ENCODE assay signal across 24 cellular contexts in the genomic region with DNA sequence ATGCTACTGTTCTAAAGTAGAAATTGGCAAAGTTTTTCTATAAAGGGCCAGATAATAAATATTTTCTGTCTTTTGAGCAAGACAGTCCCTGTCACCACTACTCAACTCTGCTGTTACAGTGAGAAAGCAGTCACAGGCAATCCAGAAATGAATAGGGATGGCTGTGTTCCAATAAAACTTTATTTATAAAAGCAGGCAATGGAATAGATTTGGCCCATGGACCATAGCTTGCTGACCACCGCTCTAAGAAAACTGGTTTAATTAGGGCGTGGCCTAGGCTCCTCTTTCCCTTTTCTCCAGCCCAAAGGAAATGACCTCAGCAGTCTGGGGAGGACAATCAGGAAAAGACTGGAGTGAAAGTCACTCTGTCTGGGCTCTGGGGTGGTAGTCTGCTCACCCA.
DNase-seq lines count a peak whose midpoint lies in the region; ATAC-seq, FAIRE-seq and TF ChIP-seq lines count a peak whose summit lies in the region.
"Had no signal": no experiment of that assay in that cellular context is flagged by ENCODE, and none has a peak within 500 bp of the region (broad histone marks: within the 10 kb centered on the region; RNA-seq: fewer than 3 reads in every experiment).

No MANE protein-coding gene starts in this region.

- CTCF ChIA-PET in HepG2 (lab: Yijun Ruan, JAX; ENCODE audit: low intra/inter-chr PET ratio, low total read pairs), result no interaction called here
- CTCF ChIA-PET in GM12878 (lab: Yijun Ruan, JAX), result interaction anchor here (1.9 kb wide), 1 partner anchor 15 kb away, joined by 7 read pairs; no protein-coding TSS in a partner anchor

- H3K56ac ChIP-seq in mesendoderm (ENCODE audit: low read length), result no peak overlapping the region

- H3F3A ChIP-seq in GM23248 (ENCODE audit: insufficient read depth), result no peaks in the 10 kb centered on the region

- no peaks in the 10 kb centered on the region for H3K79me1 ChIP-seq in mesendoderm (ENCODE audit: low read length)

- H3K4me1 ChIP-seq in HepG2 (ENCODE audit: insufficient read depth, low read length) (no peaks in the 10 kb centered on the region), right lobe of liver (no peaks in the 10 kb centered on the region), GM12878 (ENCODE audit: control insufficient read depth, insufficient read depth, low read length) (no peaks in the 10 kb centered on the region), mesendoderm (ENCODE audit: control insufficient read depth, low read depth, low read length) (peaks cover 3% of the 10 kb centered on the region), GM23248 (ENCODE audit: insufficient read depth) (no peaks in the 10 kb centered on the region)
- H3K4me1 ChIP-seq: BE2C, SJSA1 had no signal

- SMC1A ChIA-PET in GM12878 (lab: Charles Lee; ENCODE audit: uncharacterized antibody, unreplicated experiment), result no interaction called here

- no peaks in the 10 kb centered on the region for H3K79me2 ChIP-seq in HepG2 (ENCODE audit: insufficient read depth, low read length)
- H3K79me2 ChIP-seq in GM12878 (ENCODE audit: control insufficient read depth, insufficient read depth, low read length), result no peaks in the 10 kb centered on the region
- H3K79me2 ChIP-seq in mesendoderm (ENCODE audit: control insufficient read depth, insufficient read depth, low read length), result no peaks in the 10 kb centered on the region
- no peaks in the 10 kb centered on the region for H3K79me2 ChIP-seq in GM23248 (ENCODE audit: insufficient read depth)

- H2BK120ac ChIP-seq in mesendoderm (ENCODE audit: low read depth, low read length), result no peak overlapping the region

- H3K36me3 ChIP-seq in HepG2 (replicated peaks in 1 of 2; ENCODE audit: control insufficient read depth in 1 of 2, insufficient read depth in 2 of 2, low read length in 2 of 2) (no peaks in the 10 kb centered on the region), right lobe of liver (no peaks in the 10 kb centered on the region), GM12878 (ENCODE audit: control insufficient read depth in 2 of 2, insufficient read depth in 2 of 2, low read length in 1 of 2) (no peaks in the 10 kb centered on the region), mesendoderm (ENCODE audit: control insufficient read depth, insufficient read depth, low read length) (no peaks in the 10 kb centered on the region), GM23248 (ENCODE audit: low read depth) (no peaks in the 10 kb centered on the region)
- H3K36me3 ChIP-seq: BE2C, SJSA1 had no signal

- POLR2A ChIA-PET in HepG2 (lab: Yijun Ruan, JAX), result no interaction called here
- POLR2A ChIA-PET in GM12878 (lab: Charles Lee), result no interaction called here

- H4K20me1 ChIP-seq in HepG2 (ENCODE audit: insufficient read depth, low read length) (no peaks in the 10 kb centered on the region), GM12878 (ENCODE audit: control insufficient read depth, insufficient read depth) (no peaks in the 10 kb centered on the region), GM23248 (ENCODE audit: insufficient read depth) (no peaks in the 10 kb centered on the region)

- WGBS in HepG2 (ENCODE audit: low lambda C conversion rate), result 29% methylated on average over 2 of the region's 2 CpGs
- 33% methylated on average over 2 of the region's 2 CpGs for WGBS in right lobe of liver (ENCODE audit: insufficient coverage, low coverage, low lambda C conversion rate, missing lambda C conversion rate)
- 31% methylated on average over 2 of the region's 2 CpGs for WGBS in GM12878 (ENCODE audit: insufficient coverage, insufficient replicate concordance, low lambda C conversion rate, missing lambda C conversion rate)
- no CpG with 5 or more reads among the region's 2 CpGs for WGBS in mesendoderm (ENCODE audit: extremely low coverage, insufficient coverage, low lambda C conversion rate)
- 58 to 81% methylated on average over 2 of the region's 2 CpGs for WGBS in GM23248 (ENCODE audit: low coverage in 1 of 2, low lambda C conversion rate in 2 of 2, missing lambda C conversion rate in 2 of 2), 2 experiments

- no peak overlapping the region for H3K23ac ChIP-seq in mesendoderm (ENCODE audit: low read length)

- no peak for TF ChIP-seq RAD21 in HepG2 (CRISPR knock-in tag; IDR thresholded peaks at IDR 0.05)
- no peak for TF ChIP-seq RAD21 in GM12878 (IDR thresholded peaks at IDR 0.05; ENCODE audit: insufficient read depth, low read depth, low read length)

- intact Hi-C loops in HepG2 (cut with micrococcal nuclease; ENCODE audit: unreplicated experiment), result no loop called here
- intact Hi-C loops in right lobe of liver (cut with DNase I), result loop anchor here in 1 of 2 donors (10.0 kb wide), 1 partner anchor 55 kb away; no protein-coding TSS in a partner anchor
- intact Hi-C loops in GM12878 (cut with micrococcal nuclease; ENCODE audit: unreplicated experiment), result no loop called here

- peak overlapping the region; percentile 56 for H3K4ac ChIP-seq in mesendoderm (ENCODE audit: low read depth, low read length)

- RAD21 ChIA-PET in GM12878 (lab: Charles Lee; ENCODE audit: unreplicated experiment), result no interaction called here

- no peaks in the 10 kb centered on the region for H3K9me3 ChIP-seq in HepG2 (ENCODE audit: low read length)
- no peaks in the 10 kb centered on the region for H3K9me3 ChIP-seq in right lobe of liver
- H3K9me3 ChIP-seq in GM12878 (replicated peaks; ENCODE audit: control insufficient read depth, insufficient read depth, low read length), result no peaks in the 10 kb centered on the region
- H3K9me3 ChIP-seq in GM23248 (ENCODE audit: low read depth), result no peaks in the 10 kb centered on the region
- H3K9me3 ChIP-seq: BE2C, SJSA1 had no signal

- H4K8ac ChIP-seq in mesendoderm (ENCODE audit: low read depth, low read length), result no peak overlapping the region

- TF ChIP-seq CTCF in HepG2 (CRISPR knock-in tag; IDR thresholded peaks at IDR 0.05) (no peak), right lobe of liver (IDR thresholded peaks at IDR 0.05) (no peak), GM12878 (IDR thresholded peaks at IDR 0.05 in 2 of 3, conservative IDR thresholded peaks at IDR 0.05 in 1 of 3; ENCODE audit: control insufficient read depth in 2 of 3, extremely low read depth in 1 of 3, insufficient read depth in 1 of 3, low read depth in 3 of 3, low read length in 3 of 3) (no peak)

- H2BK15ac ChIP-seq in mesendoderm (replicated peaks; ENCODE audit: low read depth), result no peak overlapping the region

- H3K4me3 ChIP-seq in HepG2 (replicated peaks in 1 of 3; ENCODE audit: insufficient read depth in 1 of 3, low read depth in 2 of 3, low read length in 3 of 3) (no peak overlapping the region), right lobe of liver (no peak overlapping the region), GM12878 (no peak overlapping the region), mesendoderm (ENCODE audit: low read length) (no peak overlapping the region), GM23248 (no peak overlapping the region)
- H3K4me3 ChIP-seq: SJSA1 had no signal

- no peaks in the 10 kb centered on the region for H3K9me2 ChIP-seq in GM23248 (ENCODE audit: insufficient read depth)

- TF ChIP-seq EP300 in HepG2 (IDR thresholded peaks at IDR 0.05; ENCODE audit: low read depth in 2 of 2, low read length in 2 of 2), result no peak
- TF ChIP-seq EP300 in HepG2 (CRISPR knock-in tag; IDR thresholded peaks at IDR 0.05; ENCODE audit: borderline replicate concordance), result no peak
- no peak for TF ChIP-seq EP300 in GM12878 (IDR thresholded peaks at IDR 0.05; ENCODE audit: borderline replicate concordance in 1 of 2, control insufficient read depth in 1 of 2, low read depth in 2 of 2, low read length in 2 of 2)

- ATAC-seq in HepG2 (no peak), right lobe of liver (no peak), GM12878 (no peak)

- H2AFZ ChIP-seq in HepG2 (ENCODE audit: low read length) (no peak overlapping the region), GM12878 (ENCODE audit: control insufficient read depth, low read depth, low read length) (no peak overlapping the region), GM23248 (no peak overlapping the region)

- in situ Hi-C loops in HepG2 (cut with HindIII; ENCODE audit: extremely low pct_ligation_motif_present, low pct_unique_long_range_greater_than_20kb) (no loop called here), GM12878 (cut with MboI) (no loop called here), GM23248 (cut with MboI) (no loop called here)

- no peak overlapping the region for H2AK5ac ChIP-seq in mesendoderm (ENCODE audit: low read length)

- DNase-seq in HepG2 (ENCODE audit: low spot score), result no peak
- DNase-seq in right lobe of liver, result no peak
- no peak for DNase-seq in GM12878 (ENCODE audit: low read depth, low spot score)
- DNase-seq in mesendoderm, result peak; percentile 37
- no peak for DNase-seq in GM23248
- DNase-seq in NCI-H2029 (lab: John Stamatoyannopoulos, UW), result no peak
- DNase-seq in NCI-H446 treated with DMSO at 0.1 percent for 48 hours (lab: John Stamatoyannopoulos, UW), result no peak
- DNase-seq: ACHN; BE2C; CD8-positive, alpha-beta memory T cell; DMS79 treated with DMSO at 0.1 percent for 48 hours; H9; HFFc6; Kasumi-1; MV-4-11; NCI-H1105 treated with DMSO at 0.1 percent for 48 hours; NCI-H146; NCI-H1930; NCI-H526 treated with DMSO at 0.1 percent for 48 hours; Right ventricle myocardium superior; RPMI8226 had no signal

- H4K5ac ChIP-seq in mesendoderm (ENCODE audit: low read length), result no peak overlapping the region

- H3K27ac ChIP-seq in HepG2 (ENCODE audit: extremely low read length, insufficient read depth, low read length) (no peak overlapping the region), right lobe of liver (no peak overlapping the region), GM12878 (ENCODE audit: control insufficient read depth, insufficient read depth) (no peak overlapping the region), mesendoderm (ENCODE audit: low read depth, low read length) (no peak overlapping the region), GM23248 (no peak overlapping the region)
- H3K27ac ChIP-seq: 22Rv1, HL-60, SJSA1 had no signal

- FAIRE-seq in HepG2 (lab: Jason Lieb, UNC) (no peak), GM12878 (lab: Jason Lieb, UNC) (no peak)

- no peak overlapping the region for H2BK5ac ChIP-seq in mesendoderm (ENCODE audit: low read length)

- H3K27me3 ChIP-seq in HepG2 (ENCODE audit: control insufficient read depth in 1 of 2, insufficient read depth in 2 of 2, low read length in 2 of 2), result peaks cover 1 to 13% of the 10 kb centered on the region in 2 experiments; a peak in 3 of 5 replicates
- no peaks in the 10 kb centered on the region for H3K27me3 ChIP-seq in right lobe of liver
- no peaks in the 10 kb centered on the region for H3K27me3 ChIP-seq in GM12878 (replicated peaks in 1 of 2; ENCODE audit: control insufficient read depth in 2 of 2, insufficient read depth in 2 of 2, low read length in 1 of 2)
- H3K27me3 ChIP-seq in mesendoderm (ENCODE audit: insufficient read depth, low read length, poor library complexity), result no peaks in the 10 kb centered on the region
- peaks cover 13% of the 10 kb centered on the region for H3K27me3 ChIP-seq in GM23248 (replicated peaks; ENCODE audit: insufficient read depth)
- H3K27me3 ChIP-seq: BE2C had no signal

- H3K9ac ChIP-seq in HepG2 (ENCODE audit: insufficient read depth, low read depth, low read length), result no peak overlapping the region
- H3K9ac ChIP-seq in GM12878 (ENCODE audit: control insufficient read depth, insufficient read depth, low read length), result no peak overlapping the region
- H3K9ac ChIP-seq in mesendoderm (ENCODE audit: low read length), result no peak overlapping the region
- H3K9ac ChIP-seq in GM23248, result no peak overlapping the region

- H3K18ac ChIP-seq in mesendoderm (ENCODE audit: low read length), result no peak overlapping the region

- TF ChIP-seq POLR2A in HepG2 (IDR thresholded peaks at IDR 0.05; ENCODE audit: insufficient read depth in 1 of 2, low read depth in 2 of 2, low read length in 2 of 2) (no peak), right lobe of liver (IDR thresholded peaks at IDR 0.05) (no peak), GM12878 (IDR thresholded peaks at IDR 0.05; ENCODE audit: low read depth, low read length) (no peak)

- H3K4me2 ChIP-seq in HepG2 (ENCODE audit: low read depth, low read length) (no peak overlapping the region), GM12878 (ENCODE audit: control insufficient read depth, insufficient read depth) (no peak overlapping the region), mesendoderm (ENCODE audit: low read length) (no peak overlapping the region), GM23248 (ENCODE audit: unreplicated experiment) (no peak overlapping the region)

- BruUV-seq in HepG2 (replicated peaks; lab: Mats Ljungman, UMichigan), result no TSS peak
- no TSS peak for BruUV-seq in GM12878 (replicated peaks; lab: Mats Ljungman, UMichigan)
